ENCODE assay signal across 13 cellular contexts in genomic region chr16:71425746-71426068, GRCh38. TPM values are rescaled to one million over a fixed set of nuclear protein-coding genes. Genes with fewer than 3 reads are reported as not detected.
A peak's percentile ranks its signal among the peaks of the same experiment; 100 is the strongest.
DNase-seq lines count a peak whose midpoint lies in the region; ATAC-seq and TF ChIP-seq lines count a peak whose summit lies in the region.
"Had no signal": no experiment of that assay in that cellular context is flagged by ENCODE, and none has a peak within 500 bp of the region (broad histone marks: within the 10 kb centered on the region; RNA-seq: fewer than 3 reads in every experiment).

No MANE protein-coding gene starts in this region.

- H3K9me3 Mint-ChIP-seq in activated CD8-positive, alpha-beta T cell treated with anti-CD3 and anti-CD28 coated beads for 36 hours: peaks cover 2% of the 10 kb centered on the region
- H3K9me3 Mint-ChIP-seq in activated CD8-positive, alpha-beta T cell treated with anti-CD3 and anti-CD28 coated beads, Interleukin-2, amount 10 ng/mL, durations not matched to agents 7 days and 5 days (ENCODE audit: insufficient read depth): no peaks in the 10 kb centered on the region
- H3K9me3 Mint-ChIP-seq in brain: peaks cover 4 to 10% (median 8%) of the 10 kb centered on the region in 5 experiments
- H3K9me3 Mint-ChIP-seq: natural killer cell had no signal

- ATAC-seq in activated CD8-positive, alpha-beta T cell treated with anti-CD3 and anti-CD28 coated beads for 36 hours: no peak
- ATAC-seq in activated CD8-positive, alpha-beta T cell treated with anti-CD3 and anti-CD28 coated beads, Interleukin-2, amount 10 ng/mL, durations not matched to agents 7 days and 5 days: no peak

- H3K27me3 ChIP-seq in spleen (replicated peaks in 1 of 7): peaks cover 3 to 59% (median 16%) of the 10 kb centered on the region in 7 donors

- no peak overlapping the region for H3K27ac Mint-ChIP-seq in activated CD8-positive, alpha-beta T cell treated with anti-CD3 and anti-CD28 coated beads for 36 hours
- no peak overlapping the region for H3K27ac Mint-ChIP-seq in activated CD8-positive, alpha-beta T cell treated with anti-CD3 and anti-CD28 coated beads, Interleukin-2, amount 10 ng/mL, durations not matched to agents 7 days and 5 days
- no peak overlapping the region for H3K27ac Mint-ChIP-seq in brain
- H3K27ac Mint-ChIP-seq: natural killer cell had no signal

- WGBS in spleen, 5 donors: 9 to 28% (median 13%) methylated on average over 14 to 18 of the region's 18 CpGs

- peaks cover 26% of the 10 kb centered on the region for H3K27me3 Mint-ChIP-seq in activated CD8-positive, alpha-beta T cell treated with anti-CD3 and anti-CD28 coated beads for 36 hours
- peaks cover 32% of the 10 kb centered on the region for H3K27me3 Mint-ChIP-seq in activated CD8-positive, alpha-beta T cell treated with anti-CD3 and anti-CD28 coated beads, Interleukin-2, amount 10 ng/mL, durations not matched to agents 7 days and 5 days (ENCODE audit: low read depth)
- peaks cover 70% of the 10 kb centered on the region for H3K27me3 Mint-ChIP-seq in brain

- POLR2A ChIA-PET in activated CD8-positive, alpha-beta T cell treated with anti-CD3 and anti-CD28 coated beads for 36 hours (lab: Charles Lee): interaction anchor here (0.7 to 1.2 kb wide), 6 partner anchors 8 to 139 kb away, joined by 3 to 4 read pairs (median 3); partner anchors contain the start of gene ZNF23
- POLR2A ChIA-PET in activated CD8-positive, alpha-beta T cell treated with anti-CD3 and anti-CD28 coated beads, Interleukin-2, amount 10 ng/mL, durations not matched to agents 7 days and 5 days (lab: Charles Lee): no interaction called here

- no peaks in the 10 kb centered on the region for H3K36me3 ChIP-seq in spleen

- intact Hi-C loops in activated CD8-positive, alpha-beta T cell treated with anti-CD3 and anti-CD28 coated beads for 36 hours (cut with micrococcal nuclease): no loop called here
- intact Hi-C loops in spleen (cut with DNase I; ENCODE audit: low total_unique reads): no loop called here

- peaks cover 8% of the 10 kb centered on the region for H3K4me1 Mint-ChIP-seq in activated CD8-positive, alpha-beta T cell treated with anti-CD3 and anti-CD28 coated beads for 36 hours (ENCODE audit: low read depth)
- peaks cover 6% of the 10 kb centered on the region for H3K4me1 Mint-ChIP-seq in activated CD8-positive, alpha-beta T cell treated with anti-CD3 and anti-CD28 coated beads, Interleukin-2, amount 10 ng/mL, durations not matched to agents 7 days and 5 days (ENCODE audit: low read depth)
- no peaks in the 10 kb centered on the region for H3K4me1 Mint-ChIP-seq in brain
- H3K4me1 Mint-ChIP-seq: natural killer cell had no signal

- TF ChIP-seq CTCF in activated CD8-positive, alpha-beta T cell treated with anti-CD3 and anti-CD28 coated beads for 36 hours (IDR thresholded peaks at IDR 0.05): no peak
- TF ChIP-seq CTCF in brain (conservative IDR thresholded peaks at IDR 0.05) (no peak), spleen (IDR thresholded peaks at IDR 0.05 in 8 of 11, conservative IDR thresholded peaks at IDR 0.05 in 3 of 11) (no peak)

- H3K9me3 ChIP-seq in iPS-18c (ENCODE audit: control insufficient read depth, insufficient read depth, low read length) (no peaks in the 10 kb centered on the region), spleen (peaks cover 0 to 11% (median 0%) of the 10 kb centered on the region in 8 donors)

- TF ChIP-seq POLR2A in spleen (IDR thresholded peaks at IDR 0.05): no peak

- peaks cover 0 to 15% (median 0%) of the 10 kb centered on the region in 6 donors for H3K4me1 ChIP-seq in spleen

- H3K4me3 Mint-ChIP-seq in activated CD8-positive, alpha-beta T cell treated with anti-CD3 and anti-CD28 coated beads for 36 hours: peak overlapping the region; percentile 61
- H3K4me3 Mint-ChIP-seq in activated CD8-positive, alpha-beta T cell treated with anti-CD3 and anti-CD28 coated beads, Interleukin-2, amount 10 ng/mL, durations not matched to agents 7 days and 5 days: no peak overlapping the region
- peak overlapping the region in 4 of 5 experiments; percentile 40 to 83 (median 60) for H3K4me3 Mint-ChIP-seq in brain
- H3K4me3 Mint-ChIP-seq: natural killer cell had no signal

- H3K4me3 ChIP-seq in iPS-18c (ENCODE audit: insufficient read depth, low read depth, low read length) (peak overlapping the region; percentile 74), spleen (peak overlapping the region in 3 of 8 donors; percentile 25 to 65 (median 29))

- CTCF ChIA-PET in activated CD8-positive, alpha-beta T cell treated with anti-CD3 and anti-CD28 coated beads for 36 hours (lab: Charles Lee): interaction anchor here (1.6 to 2.6 kb wide), 3 partner anchors 13 to 74 kb away, joined by 5 to 17 read pairs (median 11); no protein-coding TSS in a partner anchor
- CTCF ChIA-PET in activated CD8-positive, alpha-beta T cell treated with anti-CD3 and anti-CD28 coated beads, Interleukin-2, amount 10 ng/mL, durations not matched to agents 7 days and 5 days (lab: Charles Lee): interaction anchor here (1.3 to 1.9 kb wide), 2 partner anchors 13 to 73 kb away, joined by 3 to 10 read pairs; no protein-coding TSS in a partner anchor

- no peak for DNase-seq in activated CD8-positive, alpha-beta T cell treated with anti-CD3 and anti-CD28 coated beads for 36 hours
- no peak for DNase-seq in activated CD8-positive, alpha-beta T cell treated with anti-CD3 and anti-CD28 coated beads, Interleukin-2, amount 10 ng/mL, durations not matched to agents 7 days and 5 days
- peak; percentile 61 for DNase-seq in spleen
- DNase-seq in NCI-H1417 treated with DMSO at 0.1 percent for 48 hours (lab: John Stamatoyannopoulos, UW): no peak
- no peak for DNase-seq in dermis blood vessel endothelial cell
- no peak for DNase-seq in T-helper 2 cell
- DNase-seq: cortex of kidney, MV-4-11, natural killer cell had no signal

- no peaks in the 10 kb centered on the region for H3K36me3 Mint-ChIP-seq in activated CD8-positive, alpha-beta T cell treated with anti-CD3 and anti-CD28 coated beads for 36 hours (ENCODE audit: low read depth)
- no peaks in the 10 kb centered on the region for H3K36me3 Mint-ChIP-seq in activated CD8-positive, alpha-beta T cell treated with anti-CD3 and anti-CD28 coated beads, Interleukin-2, amount 10 ng/mL, durations not matched to agents 7 days and 5 days (ENCODE audit: low read depth)
- no peaks in the 10 kb centered on the region for H3K36me3 Mint-ChIP-seq in brain
- H3K36me3 Mint-ChIP-seq: natural killer cell had no signal

- H3K27ac ChIP-seq in spleen: peak overlapping the region in 2 of 8 donors; percentile 30 to 48

RNA-seq across cellular contexts. Expression of gene TLE7, which starts 16.1 kb away (rescaled TPM):
- not detected for total RNA-seq in activated CD8-positive, alpha-beta T cell treated with anti-CD3 and anti-CD28 coated beads for 36 hours
- total RNA-seq in activated CD8-positive, alpha-beta T cell treated with anti-CD3 and anti-CD28 coated beads, Interleukin-2, amount 10 ng/mL, durations not matched to agents 7 days and 5 days: not detected
- polyA plus RNA-seq in brain (ENCODE audit: insufficient read depth, low read depth, low replicate concordance) (not detected), spleen (not detected)
- total RNA-seq in spleen (not detected), dermis blood vessel endothelial cell (not detected in 2 replicates)
- total RNA-seq: frontal cortex, natural killer cell, urinary bladder had no signal
- polyA plus RNA-seq: urinary bladder had no signal

RNA-seq across cellular contexts. Expression of gene ZNF23, which starts 36.3 kb away (rescaled TPM):
- 10 to 100 TPM; 10.4 to 11.1 TPM for total RNA-seq in activated CD8-positive, alpha-beta T cell treated with anti-CD3 and anti-CD28 coated beads for 36 hours
- 1 to 10 TPM; 7.9 to 8.7 TPM for total RNA-seq in activated CD8-positive, alpha-beta T cell treated with anti-CD3 and anti-CD28 coated beads, Interleukin-2, amount 10 ng/mL, durations not matched to agents 7 days and 5 days
- polyA plus RNA-seq in brain (ENCODE audit: insufficient read depth, low read depth, low replicate concordance): 5.4 TPM
- total RNA-seq in spleen: 10 to 100 TPM in 3 of 7 donors, 1 to 10 TPM in 4; 6.3 to 12.4 (median 8.8) TPM
- 10 to 100 TPM in 2 of 3 donors, 1 to 10 TPM in 1; 9.9 to 11.8 (median 11.3) TPM for polyA plus RNA-seq in spleen
- total RNA-seq in dermis blood vessel endothelial cell: 5.1 and 5.6 TPM in 2 replicates
